ENCODE assay signal across 16 cellular contexts in the genomic region with DNA sequence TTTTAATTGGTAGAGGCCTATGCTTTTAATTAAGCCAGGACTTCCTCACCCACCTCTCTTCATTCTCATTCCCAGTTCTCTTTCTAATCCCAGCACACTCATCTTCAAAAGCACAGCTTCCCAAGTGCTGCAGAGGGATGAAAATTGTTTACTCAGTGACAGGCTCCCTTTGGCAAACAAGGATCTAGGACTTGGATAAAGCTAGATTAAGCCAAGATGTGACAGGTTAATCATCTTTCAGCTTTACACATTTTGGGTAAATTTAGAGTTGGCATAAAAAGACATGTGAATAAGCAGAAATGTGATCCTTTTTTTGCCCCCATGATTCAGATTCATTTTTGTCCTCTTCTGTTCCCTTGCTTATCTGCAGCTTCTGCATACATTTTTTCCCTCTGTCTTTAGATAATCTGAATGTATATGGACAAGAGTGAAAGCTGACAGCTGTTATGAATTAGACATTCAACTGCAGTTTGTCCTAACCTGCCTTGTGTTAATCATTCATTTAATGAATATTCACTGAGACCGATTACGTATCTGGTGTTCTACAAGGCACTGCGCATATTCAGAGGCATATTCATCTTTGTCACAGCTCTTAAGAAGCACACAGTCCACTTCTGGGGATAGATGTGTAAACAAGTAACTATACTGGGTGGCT. TPM values are rescaled to one million over a fixed set of nuclear protein-coding genes. Genes with fewer than 3 reads are reported as not detected.
A peak's percentile ranks its signal among the peaks of the same experiment; 100 is the strongest.
DNase-seq lines count a peak whose midpoint lies in the region; FAIRE-seq and TF ChIP-seq lines count a peak whose summit lies in the region.
"Had no signal": no experiment of that assay in that cellular context is flagged by ENCODE, and none has a peak within 500 bp of the region (broad histone marks: within the 10 kb centered on the region; RNA-seq: fewer than 3 reads in every experiment).

No MANE protein-coding gene starts in this region.

- peaks cover 4% of the 10 kb centered on the region for H3K36me3 ChIP-seq in skeletal muscle satellite cell (ENCODE audit: insufficient read depth, low read length)
- H3K36me3 ChIP-seq in small intestine (ENCODE audit: control insufficient read depth in 2 of 2, insufficient read depth in 2 of 2, low read length in 2 of 2), result no peaks in the 10 kb centered on the region

- WGBS in small intestine, 3 donors, result 74 to 89% (median 85%) methylated on average over 3 of the region's 3 CpGs

- no peaks in the 10 kb centered on the region for H3K9me3 ChIP-seq in skeletal muscle satellite cell (replicated peaks; ENCODE audit: low read length)
- no peaks in the 10 kb centered on the region for H3K9me3 ChIP-seq in small intestine (ENCODE audit: control insufficient read depth, low read depth)

- H3K4me1 ChIP-seq in skeletal muscle satellite cell (ENCODE audit: control insufficient read depth, insufficient read depth, low read length) (peaks cover 81% of the 10 kb centered on the region), small intestine (ENCODE audit: control insufficient read depth in 2 of 2, insufficient read depth in 1 of 2, low read depth in 1 of 2, low read length in 1 of 2) (no peaks in the 10 kb centered on the region)

- peak overlapping the region; percentile 88 for H3K9ac ChIP-seq in skeletal muscle satellite cell (ENCODE audit: low read depth, low read length)

- H3K27ac ChIP-seq in small intestine (ENCODE audit: low read depth in 1 of 2, low read length in 1 of 2), result no peak overlapping the region

- no peaks in the 10 kb centered on the region for H3K27me3 ChIP-seq in skeletal muscle satellite cell (ENCODE audit: control insufficient read depth, insufficient read depth, low read length)
- no peaks in the 10 kb centered on the region for H3K27me3 ChIP-seq in small intestine (ENCODE audit: control insufficient read depth in 2 of 2, insufficient read depth in 2 of 2, low read length in 2 of 2)

- no peak for TF ChIP-seq CTCF in epithelial cell of proximal tubule (conservative IDR thresholded peaks at IDR 0.05; ENCODE audit: low read depth, low read length)

- DNase-seq in DMS153 (lab: John Stamatoyannopoulos, UW) (peak; percentile 10), DMS153 treated with DMSO at 0.1 percent for 48 hours (lab: John Stamatoyannopoulos, UW; ENCODE audit: unreplicated experiment) (no peak), RCC 7860 (ENCODE audit: low spot score) (peak; percentile 38), epithelial cell of proximal tubule (ENCODE audit: low read depth) (peak; percentile 43), small intestine (no peak), cerebellar cortex (ENCODE audit: low spot score) (no peak), NCI-H774 (lab: John Stamatoyannopoulos, UW) (no peak)
- DNase-seq: 8988T; activated CD8-positive, alpha-beta memory T cell treated with anti-CD3 and anti-CD28 coated beads for 24 hours; activated gamma-delta T cell treated with Interleukin-2 at 50 U/mL for 16 hours; CD8-positive, alpha-beta memory T cell; central memory CD4-positive, alpha-beta T cell; NCI-H2227 treated with DMSO at 0.1 percent for 48 hours; SHP77 had no signal

- peak overlapping the region; percentile 13 for H3K4me2 ChIP-seq in skeletal muscle satellite cell (ENCODE audit: low read length)

- no peak overlapping the region for H3K4me3 ChIP-seq in epithelial cell of proximal tubule (ENCODE audit: low read depth, low read length)
- H3K4me3 ChIP-seq in skeletal muscle satellite cell (ENCODE audit: low read length), result no peak overlapping the region
- H3K4me3 ChIP-seq in small intestine (ENCODE audit: low read depth in 1 of 2, low read length in 2 of 2), result no peak overlapping the region

- FAIRE-seq in RCC 7860 (lab: Jason Lieb, UNC), result peak; percentile 31
- no peak for FAIRE-seq in small intestine (lab: Jason Lieb, UNC)
- FAIRE-seq: endometrium had no signal

RNA-seq across cellular contexts. Expression of gene ADAMTSL1, which starts 19.5 kb away (rescaled TPM):
- total RNA-seq in epithelial cell of proximal tubule, result 2.8 and 4.6 TPM in 2 replicates
- total RNA-seq in skeletal muscle satellite cell (2012; rRNA removed), result 128 and 130 TPM in 2 replicates
- polyA plus RNA-seq in small intestine, result 1 to 10 TPM in 1 of 3 donors, not detected in 2; 1.6 TPM
- total RNA-seq: CD8-positive, alpha-beta memory T cell had no signal
- polyA plus RNA-seq: CD8-positive, alpha-beta memory T cell had no signal

Comparison
In these comparisons a context has a peak if more than half of its experiments do, and no peak if none do; other contexts are left out.
1. DNase-seq: peak in DMS153 (single experiment), RCC 7860 (single experiment) and epithelial cell of proximal tubule (single experiment); none in DMS153 treated with DMSO at 0.1 percent for 48 hours (single experiment), small intestine (single experiment), cerebellar cortex (single experiment) and NCI-H774 (single experiment).